In genomic region chr11:72716291-72716690, GRCh38 we compare ENCODE assay signal across 10 cellular contexts. TPM values are rescaled to one million over a fixed set of nuclear protein-coding genes. Genes with fewer than 3 reads are reported as not detected.
A peak's percentile ranks its signal among the peaks of the same experiment; 100 is the strongest.
DNase-seq lines count a peak whose midpoint lies in the region; ATAC-seq and TF ChIP-seq lines count a peak whose summit lies in the region.
"Had no signal": no experiment of that assay in that cellular context is flagged by ENCODE, and none has a peak within 500 bp of the region (broad histone marks: within the 10 kb centered on the region; RNA-seq: fewer than 3 reads in every experiment).

No MANE protein-coding gene starts in this region.

- peak overlapping the region in 2 of 3 donors; percentile 55 to 86 for H3K27ac Mint-ChIP-seq in CD4-positive, CD25-positive, alpha-beta regulatory T cell
- peak overlapping the region; percentile 76 for H3K27ac Mint-ChIP-seq in mesothelial cell of epicardium

- no peaks in the 10 kb centered on the region for H3K27me3 ChIP-seq in CD4-positive, CD25-positive, alpha-beta regulatory T cell (ENCODE audit: control insufficient read depth, insufficient read depth, low read length)
- H3K27me3 ChIP-seq in colonic mucosa (no peaks in the 10 kb centered on the region), prostate gland (replicated peaks; ENCODE audit: insufficient read depth) (no peaks in the 10 kb centered on the region)
- H3K27me3 ChIP-seq: ascending aorta had no signal

- intact Hi-C loops in colonic mucosa (cut with DNase I) (no loop called here), prostate gland (cut with DNase I) (no loop called here)

- no peak overlapping the region for H3K4me3 ChIP-seq in CD4-positive, CD25-positive, alpha-beta regulatory T cell (ENCODE audit: low read depth, low read length)
- H3K4me3 ChIP-seq in colonic mucosa (no peak overlapping the region), prostate gland (no peak overlapping the region)
- H3K4me3 ChIP-seq: ascending aorta had no signal

- no peaks in the 10 kb centered on the region for H3K9me3 Mint-ChIP-seq in CD4-positive, CD25-positive, alpha-beta regulatory T cell
- H3K9me3 Mint-ChIP-seq in mesothelial cell of epicardium = no peaks in the 10 kb centered on the region
- H3K9me3 Mint-ChIP-seq: stimulated activated naive CD8-positive, alpha-beta T cell treated with anti-CD3 and anti-CD28 coated beads, Interleukin-15, amount 100 ng/mL, for 72 hours had no signal

- H3K27me3 Mint-ChIP-seq in CD4-positive, CD25-positive, alpha-beta regulatory T cell = no peaks in the 10 kb centered on the region
- no peaks in the 10 kb centered on the region for H3K27me3 Mint-ChIP-seq in mesothelial cell of epicardium (ENCODE audit: low read depth)
- H3K27me3 Mint-ChIP-seq: stimulated activated naive CD8-positive, alpha-beta T cell treated with anti-CD3 and anti-CD28 coated beads, Interleukin-15, amount 100 ng/mL, for 72 hours had no signal

- TF ChIP-seq POLR2A in prostate gland (IDR thresholded peaks at IDR 0.05) = no peak

- H3K4me1 ChIP-seq in CD4-positive, CD25-positive, alpha-beta regulatory T cell (ENCODE audit: control insufficient read depth, insufficient read depth, low read length, poor library complexity, severe bottlenecking) = peaks cover 55% of the 10 kb centered on the region
- H3K4me1 ChIP-seq in colonic mucosa (peaks cover 18% of the 10 kb centered on the region), prostate gland (replicated peaks) (peaks cover 7% of the 10 kb centered on the region)

- H3K4me3 Mint-ChIP-seq in CD4-positive, CD25-positive, alpha-beta regulatory T cell = peak overlapping the region in 2 of 4 donors; percentile 24 to 44
- no peak overlapping the region for H3K4me3 Mint-ChIP-seq in mesothelial cell of epicardium
- H3K4me3 Mint-ChIP-seq: stimulated activated naive CD8-positive, alpha-beta T cell treated with anti-CD3 and anti-CD28 coated beads, Interleukin-15, amount 100 ng/mL, for 72 hours had no signal

- peaks cover 0 to 70% (median 41%) of the 10 kb centered on the region in 4 donors for H3K4me1 Mint-ChIP-seq in CD4-positive, CD25-positive, alpha-beta regulatory T cell
- peaks cover 42% of the 10 kb centered on the region for H3K4me1 Mint-ChIP-seq in mesothelial cell of epicardium

- peaks cover 52% of the 10 kb centered on the region for H3K36me3 ChIP-seq in CD4-positive, CD25-positive, alpha-beta regulatory T cell (ENCODE audit: control insufficient read depth, insufficient read depth, low read length)
- no peaks in the 10 kb centered on the region for H3K36me3 ChIP-seq in colonic mucosa
- H3K36me3 ChIP-seq in prostate gland = peaks cover 0 to 2% of the 10 kb centered on the region in 2 donors

- no peak overlapping the region for H3K9ac ChIP-seq in colonic mucosa (ENCODE audit: low read depth in 2 of 2, low read length in 2 of 2)

- DNase-seq in CD4-positive, CD25-positive, alpha-beta regulatory T cell = no peak
- peak; percentile 15 to 89 (median 79) for DNase-seq in NCI-H1417 (lab: John Stamatoyannopoulos, UW)
- peak; percentile 52 for DNase-seq in astrocyte of the hippocampus (ENCODE audit: low read depth, low spot score)
- DNase-seq in mesothelial cell of epicardium (ENCODE audit: low spot score in 2 of 2, unreplicated experiment in 2 of 2) = no peak
- no peak for DNase-seq in colonic mucosa
- no peak for DNase-seq in prostate gland (ENCODE audit: low spot score)
- DNase-seq in NCI-H2029 (lab: John Stamatoyannopoulos, UW) = no peak
- DNase-seq: stimulated activated naive CD8-positive, alpha-beta T cell treated with anti-CD3 and anti-CD28 coated beads, Interleukin-15, amount 100 ng/mL, for 72 hours had no signal

- no peak overlapping the region for H3K27ac ChIP-seq in CD4-positive, CD25-positive, alpha-beta regulatory T cell (ENCODE audit: insufficient read depth, low read length, poor library complexity, severe bottlenecking)
- H3K27ac ChIP-seq in colonic mucosa = no peak overlapping the region
- no peak overlapping the region for H3K27ac ChIP-seq in prostate gland
- H3K27ac ChIP-seq: ascending aorta had no signal

- 34% methylated on average over 7 of the region's 7 CpGs for WGBS in prostate gland

- H3K9me3 ChIP-seq in CD4-positive, CD25-positive, alpha-beta regulatory T cell (ENCODE audit: control insufficient read depth in 2 of 2, low read length in 2 of 2) = no peaks in the 10 kb centered on the region
- no peaks in the 10 kb centered on the region for H3K9me3 ChIP-seq in colonic mucosa
- H3K9me3 ChIP-seq in prostate gland = no peaks in the 10 kb centered on the region
- H3K9me3 ChIP-seq: ascending aorta had no signal

- peaks cover 9% of the 10 kb centered on the region for H3K36me3 Mint-ChIP-seq in CD4-positive, CD25-positive, alpha-beta regulatory T cell
- H3K36me3 Mint-ChIP-seq in mesothelial cell of epicardium = peaks cover 2% of the 10 kb centered on the region

- no peak for TF ChIP-seq CTCF in mesothelial cell of epicardium (IDR thresholded peaks at IDR 0.05; ENCODE audit: unreplicated experiment)
- no peak for TF ChIP-seq CTCF in colonic mucosa (IDR thresholded peaks at IDR 0.05)
- TF ChIP-seq CTCF in prostate gland (IDR thresholded peaks at IDR 0.05) = no peak

- no peak for ATAC-seq in CD4-positive, CD25-positive, alpha-beta regulatory T cell (ENCODE audit: low read depth in 2 of 2)
- ATAC-seq in GM21529 (IDR thresholded peaks at IDR 0.05; ENCODE audit: unreplicated experiment) = no peak
- ATAC-seq: stimulated activated naive CD8-positive, alpha-beta T cell treated with anti-CD3 and anti-CD28 coated beads, Interleukin-15, amount 100 ng/mL, for 72 hours had no signal

RNA-seq across cellular contexts. Expression of gene ARAP1, which starts 35.9 kb away (rescaled TPM):
- total RNA-seq in CD4-positive, CD25-positive, alpha-beta regulatory T cell = 136 TPM
- polyA plus RNA-seq in CD4-positive, CD25-positive, alpha-beta regulatory T cell = 10 to 100 TPM; 24.7 to 43.7 (median 29.5) TPM
- total RNA-seq in mesothelial cell of epicardium (154 to 163 TPM (median 155 TPM) in 3 replicates), colonic mucosa (10 to 100 TPM; 70.4 to 89.8 TPM), prostate gland (100 to 1,000 TPM in 1 of 2 donors, 10 to 100 TPM in 1; 95.2 to 109 TPM)

RNA-seq across cellular contexts. Expression of gene PDE2A, which starts 42.1 kb away (rescaled TPM):
- total RNA-seq in CD4-positive, CD25-positive, alpha-beta regulatory T cell = 6.7 TPM
- not detected for polyA plus RNA-seq in CD4-positive, CD25-positive, alpha-beta regulatory T cell
- total RNA-seq in mesothelial cell of epicardium (0.63 to 1.4 TPM (median 1.1 TPM) in 3 replicates), colonic mucosa (1 to 10 TPM; 5.6 to 8.9 TPM), prostate gland (10 to 100 TPM; 24.2 to 47.7 TPM)

Comparison
In these comparisons a context has a peak if more than half of its experiments do, and no peak if none do; other contexts are left out.
1. DNase-seq: peak in NCI-H1417 (3 of 3) and astrocyte of the hippocampus (single experiment); none in CD4-positive, CD25-positive, alpha-beta regulatory T cell (0 of 3), mesothelial cell of epicardium (0 of 2), colonic mucosa (single experiment), prostate gland (single experiment) and NCI-H2029 (single experiment).